In the genomic region with DNA sequence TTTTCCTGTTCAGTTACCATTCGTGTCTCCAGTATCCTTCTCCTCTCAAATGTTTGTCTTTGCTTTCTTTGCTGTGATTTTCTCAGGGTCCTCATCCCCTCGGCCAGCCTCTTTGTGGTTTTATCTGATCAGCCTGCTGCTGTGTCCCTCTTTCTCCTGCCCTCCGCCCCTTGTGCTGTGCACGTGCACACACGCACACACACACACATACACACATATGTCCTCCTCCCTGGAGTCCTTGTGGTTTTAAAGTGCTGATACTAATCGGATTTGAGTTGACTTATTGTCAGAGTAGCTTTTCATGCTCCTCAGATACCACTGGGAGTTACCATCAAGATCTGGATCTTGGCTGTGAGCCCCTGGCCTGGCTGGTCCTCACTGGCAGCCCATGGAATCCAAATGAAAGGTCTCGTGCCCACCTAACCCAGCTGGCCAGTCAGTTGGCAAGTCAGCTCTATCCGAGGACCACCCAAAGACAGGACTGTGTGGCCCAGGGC, we compare ENCODE assay signal across 13 cellular contexts. TPM values are rescaled to one million over a fixed set of nuclear protein-coding genes. Genes with fewer than 3 reads are reported as not detected.
DNase-seq lines count a peak whose midpoint lies in the region; FAIRE-seq and TF ChIP-seq lines count a peak whose summit lies in the region.
"Had no signal": no experiment of that assay in that cellular context is flagged by ENCODE, and none has a peak within 500 bp of the region (broad histone marks: within the 10 kb centered on the region; RNA-seq: fewer than 3 reads in every experiment).

No MANE protein-coding gene starts in this region.

- peak; percentile 99 for DNase-seq in D721Med (ENCODE audit: insufficient read length, low spot score)
- peak; percentile 75 to 96 for DNase-seq in NCI-H524 (lab: John Stamatoyannopoulos, UW)
- DNase-seq in WERI-Rb-1 = peak; percentile 92
- no peak for DNase-seq in activated naive CD4-positive, alpha-beta T cell treated with Interleukin-2 at 50 U/mL for 16 hours
- no peak for DNase-seq in central memory CD4-positive, alpha-beta T cell
- DNase-seq in NCI-H226 = no peak
- no peak for DNase-seq in PC-9
- DNase-seq: KG1; NK-92 treated with Interleukin-12 subunit alpha and Interleukin-12 subunit beta, amount 100 ng/mL, for 24 hours had no signal

- H4K20me1 ChIP-seq in BLaER1 = no peaks in the 10 kb centered on the region
- H4K20me1 ChIP-seq in PC-9 (ENCODE audit: insufficient read depth) = peaks cover 5% of the 10 kb centered on the region; the same call in 1 of the 2 replicates

- FAIRE-seq in D721Med (lab: Jason Lieb, UNC) = peak; percentile 100
- FAIRE-seq: A549, H1 had no signal

- CTCF ChIA-PET in PC-9 (lab: Charles Lee) = interaction anchor here (0.7 to 1.2 kb wide), 2 partner anchors 225 to 227 kb away, joined by 3 to 6 read pairs; no protein-coding TSS in a partner anchor

- H3K27ac ChIP-seq in BLaER1 (peak overlapping the region; percentile 73), WERI-Rb-1 (peak overlapping the region; percentile 15), PC-9 (no peak overlapping the region)
- H3K27ac ChIP-seq: A549 had no signal

- no peak for TF ChIP-seq CTCF in D721Med (IDR thresholded peaks at IDR 0.05; ENCODE audit: insufficient read depth, missing control alignments)
- TF ChIP-seq CTCF in WERI-Rb-1 (IDR thresholded peaks at IDR 0.05; ENCODE audit: low read depth, low read length) = no peak
- TF ChIP-seq CTCF in PC-9 (conservative IDR thresholded peaks at IDR 0.05) = no peak

- H3K4me1 ChIP-seq in BLaER1 = peaks cover 77% of the 10 kb centered on the region
- no peaks in the 10 kb centered on the region for H3K4me1 ChIP-seq in PC-9 (replicated peaks; ENCODE audit: insufficient read depth)
- H3K4me1 ChIP-seq: A549 had no signal

- BruUV-seq in PC-9 (replicated peaks; lab: Mats Ljungman, UMichigan) = no TSS peak

- H2AFZ ChIP-seq in PC-9 = no peak overlapping the region

- H3K9me3 ChIP-seq in BLaER1 (no peaks in the 10 kb centered on the region), WERI-Rb-1 (ENCODE audit: severe bottlenecking) (no peaks in the 10 kb centered on the region), PC-9 (ENCODE audit: insufficient read depth, low read depth) (no peaks in the 10 kb centered on the region)
- H3K9me3 ChIP-seq: A549, SK-N-SH had no signal

- H3K36me3 ChIP-seq in BLaER1 (peaks cover 46% of the 10 kb centered on the region), WERI-Rb-1 (peaks cover 6% of the 10 kb centered on the region), PC-9 (ENCODE audit: low read depth) (peaks cover 10% of the 10 kb centered on the region; the same call in 1 of the 2 replicates)

- H3K4me3 ChIP-seq in BLaER1 (no peak overlapping the region), WERI-Rb-1 (ENCODE audit: low read depth, low read length) (peak overlapping the region; percentile 15; the same call in 1 of the 2 replicates), PC-9 (no peak overlapping the region)
- H3K4me3 ChIP-seq: A549 had no signal

- H3K4me2 ChIP-seq in BLaER1 (peak overlapping the region; percentile 85), PC-9 (no peak overlapping the region)
- H3K4me2 ChIP-seq: A549, SK-N-SH had no signal

- intact Hi-C loops in PC-9 (cut with micrococcal nuclease; ENCODE audit: unreplicated experiment) = loop anchor here (1.0 to 2.0 kb wide), 2 partner anchors 228 to 294 kb away; no protein-coding TSS in a partner anchor

- no peaks in the 10 kb centered on the region for H3K9me2 ChIP-seq in PC-9 (ENCODE audit: insufficient read depth)
- H3K9me2 ChIP-seq: SK-N-SH had no signal

- POLR2A ChIA-PET in PC-9 (lab: Charles Lee; ENCODE audit: unreplicated experiment) = no interaction called here

- H3K9ac ChIP-seq in BLaER1 = peak overlapping the region; percentile 55
- H3K9ac ChIP-seq: SK-N-SH had no signal

- no peaks in the 10 kb centered on the region for H3F3A ChIP-seq in PC-9 (ENCODE audit: insufficient read depth, low read depth)

- H3K27me3 ChIP-seq in BLaER1 (no peaks in the 10 kb centered on the region), WERI-Rb-1 (ENCODE audit: insufficient read depth, low read depth, severe bottlenecking) (no peaks in the 10 kb centered on the region), PC-9 (ENCODE audit: insufficient read depth, low read depth) (no peaks in the 10 kb centered on the region)

- H3K79me2 ChIP-seq in PC-9 (ENCODE audit: low read depth) = no peaks in the 10 kb centered on the region

RNA-seq across cellular contexts. Expression of a gene that starts 34.1 kb away (rescaled TPM):
- 226 and 263 TPM in 2 replicates for total RNA-seq in PC-9 (2021)

RNA-seq across cellular contexts. Expression of a gene that starts 41.3 kb away (rescaled TPM):
- total RNA-seq in PC-9 (2021) = 0.08 and 0.28 TPM in 2 replicates

Comparison
In these comparisons a context has a peak if more than half of its experiments do, and no peak if none do; other contexts are left out.
1. DNase-seq: peak in D721Med (single experiment), NCI-H524 (2 of 2) and WERI-Rb-1 (single experiment); none in activated naive CD4-positive, alpha-beta T cell treated with Interleukin-2 at 50 U/mL for 16 hours (single experiment), central memory CD4-positive, alpha-beta T cell (single experiment), NCI-H226 (single experiment) and PC-9 (0 of 2).